Comparison of ENCODE assay signal across 21 cellular contexts in genomic region chr9:4504250-4504649, GRCh38.
"Had no signal": no experiment of that assay in that cellular context is flagged by ENCODE, and none has a peak within 500 bp of the region (broad histone marks: within the 10 kb centered on the region; RNA-seq: fewer than 3 reads in every experiment).

No MANE protein-coding gene starts in this region.

- DNase-seq: KBM-7, MV-4-11, NCI-H1048, NCI-H1105, NCI-H1417, NCI-H1436 treated with DMSO at 0.1 percent for 48 hours, NCI-H1694, NCI-H187 treated with DMSO at 0.1 percent for 48 hours, NCI-H2029 treated with DMSO at 0.1 percent for 48 hours, NCI-H2171 treated with DMSO at 0.1 percent for 48 hours, NCI-H345, NCI-H446 treated with DMSO at 0.1 percent for 48 hours, NCI-H524, NCI-H69, NCI-H774, Right ventricle myocardium superior, RPMI8226, SIG-M5 had no signal

- H3K27ac ChIP-seq: HL-60, SJSA1, SK-N-MC had no signal
